8 cellular contexts compared by ENCODE assay signal in the genomic region with DNA sequence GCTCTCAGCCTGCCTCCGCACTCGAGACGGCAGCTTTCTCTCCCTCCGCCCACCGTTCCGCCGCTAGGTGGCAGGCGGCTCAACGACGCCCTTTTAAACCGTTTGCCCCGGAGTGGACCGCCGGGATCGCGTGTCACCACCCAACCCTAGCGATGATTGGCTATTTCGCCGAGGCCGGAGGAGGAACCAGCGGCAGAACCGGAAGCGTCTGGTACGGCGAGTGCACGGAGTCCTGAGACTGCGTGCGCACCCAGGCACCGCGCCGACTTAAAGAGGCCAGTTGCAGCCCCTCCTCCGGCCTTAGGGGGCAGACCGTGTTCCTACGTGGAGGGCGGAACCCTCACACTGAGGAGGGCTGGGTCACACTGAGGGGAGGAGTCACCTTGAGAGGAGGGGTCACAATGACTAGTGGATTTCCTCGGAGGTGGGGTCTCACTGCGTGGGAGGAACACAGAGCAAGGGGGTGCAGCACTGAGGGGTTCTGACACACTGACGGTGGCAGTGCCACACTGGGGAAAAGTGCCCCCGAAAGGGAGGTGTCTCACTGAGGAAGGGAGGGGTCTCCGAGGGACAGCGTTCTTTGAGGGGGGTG. TPM values are rescaled to one million over a fixed set of nuclear protein-coding genes. Genes with fewer than 3 reads are reported as not detected.
DNase-seq lines count a peak whose midpoint lies in the region; ATAC-seq and FAIRE-seq lines count a peak whose summit lies in the region.

No MANE protein-coding gene starts in this region.

- H3K9ac ChIP-seq in HUES48 (ENCODE audit: low read depth, low read length) (peak overlapping the region; percentile 39), NT2/D1 (ENCODE audit: insufficient read length, low read depth) (peak overlapping the region; percentile 75)

- peak; percentile 79 for ATAC-seq in GM21390 (IDR thresholded peaks at IDR 0.05; ENCODE audit: unreplicated experiment)

- H3K9me3 ChIP-seq in HUES48 (ENCODE audit: control insufficient read depth, insufficient read depth, low read length) (no peaks in the 10 kb centered on the region), NT2/D1 (ENCODE audit: insufficient read depth, low read length) (0 out of 2 replicates have a peak, but pooled peaks cover 3% of the 10 kb centered on the region), mesodermal cell (ENCODE audit: control insufficient read depth, low read length) (no peaks in the 10 kb centered on the region)

- H3K27me3 ChIP-seq in HUES48 (ENCODE audit: control insufficient read depth, insufficient read depth, low read length) (no peaks in the 10 kb centered on the region), NT2/D1 (ENCODE audit: insufficient read depth, insufficient read length) (no peaks in the 10 kb centered on the region)

- DNase-seq in D341Med (ENCODE audit: low spot score) (peak; percentile 97), NT2/D1 (ENCODE audit: low read depth, low spot score) (peak; percentile 99)
- DNase-seq in activated CD8-positive, alpha-beta memory T cell treated with anti-CD3 and anti-CD28 coated beads, Interleukin-2, amount 50 U/mL, for 4 hours = peak; percentile 98
- DNase-seq in stimulated activated CD8-positive, alpha-beta memory T cell treated with anti-CD3 and anti-CD28 coated beads, Interleukin-15, amount 100 ng/mL, for 4 hours (ENCODE audit: low read depth in 2 of 2) = peak; percentile 99

- 0 to 1% methylated on average over 37 to 41 of the region's 41 CpGs for WGBS in mesodermal cell (ENCODE audit: insufficient coverage in 2 of 2), 2 experiments

- H3K36me3 ChIP-seq in HUES48 (ENCODE audit: control insufficient read depth, insufficient read depth, low read length) = peaks cover 19% of the 10 kb centered on the region
- peaks cover 27% of the 10 kb centered on the region for H3K36me3 ChIP-seq in NT2/D1 (ENCODE audit: insufficient read depth, insufficient read length, low read length)
- H3K36me3 ChIP-seq in mesodermal cell (ENCODE audit: control insufficient read depth, insufficient read depth, low read length) = peaks cover 17% of the 10 kb centered on the region

- H3K27ac ChIP-seq in HUES48 (ENCODE audit: low read depth, low read length) = peak overlapping the region; percentile 76
- H3K27ac ChIP-seq in mesodermal cell (ENCODE audit: low read depth, low read length, severe bottlenecking) = peak overlapping the region; percentile 95

- peak overlapping the region; percentile 77 for H3K4me3 ChIP-seq in HUES48 (ENCODE audit: low read depth, low read length)
- H3K4me3 ChIP-seq in NT2/D1 (ENCODE audit: insufficient read length, low read depth) = peak overlapping the region; percentile 84
- H3K4me3 ChIP-seq in mesodermal cell (ENCODE audit: extremely low read depth, insufficient read depth, low read length, poor library complexity, severe bottlenecking) = peak overlapping the region; percentile 55

- peak; percentile 98 for FAIRE-seq in endometrium (lab: Jason Lieb, UNC)

- peaks cover 17% of the 10 kb centered on the region; the same call in 1 of the 2 replicates for H3K4me1 ChIP-seq in HUES48 (ENCODE audit: control insufficient read depth, insufficient read depth, low read length)
- peaks cover 12% of the 10 kb centered on the region for H3K4me1 ChIP-seq in NT2/D1 (ENCODE audit: insufficient read depth, insufficient read length)
- H3K4me1 ChIP-seq in mesodermal cell (ENCODE audit: control insufficient read depth, insufficient read depth, low read length, poor library complexity, severe bottlenecking) = no peaks in the 10 kb centered on the region

RNA-seq across cellular contexts. Expression of a gene that starts 1.0 kb away (rescaled TPM):
- 22.3 TPM for polyA plus RNA-seq in mesodermal cell (2013, experiment 1 of 2)
- 17.0 TPM for polyA plus RNA-seq in mesodermal cell (2013, experiment 2 of 2)

RNA-seq across cellular contexts. Expression of a gene that starts 14.1 kb away (rescaled TPM):
- 7.0 TPM for polyA plus RNA-seq in mesodermal cell (2013, experiment 1 of 2)
- polyA plus RNA-seq in mesodermal cell (2013, experiment 2 of 2) = 6.4 TPM

RNA-seq across cellular contexts. Expression of a gene that starts 46.6 kb away (rescaled TPM):
- polyA plus RNA-seq in mesodermal cell (2013, experiment 1 of 2) = not detected
- polyA plus RNA-seq in mesodermal cell (2013, experiment 2 of 2) = not detected

RNA-seq across cellular contexts. Expression of a gene that starts 53.7 kb away (rescaled TPM):
- 5,760 TPM for polyA plus RNA-seq in mesodermal cell (2013, experiment 1 of 2)
- polyA plus RNA-seq in mesodermal cell (2013, experiment 2 of 2) = 7,322 TPM

RNA-seq across cellular contexts. Expression of a gene that starts 54.0 kb away (rescaled TPM):
- polyA plus RNA-seq in mesodermal cell (2013, experiment 1 of 2) = 11.9 TPM
- 12.6 TPM for polyA plus RNA-seq in mesodermal cell (2013, experiment 2 of 2)

Comparison
In these comparisons a context has a peak if more than half of its experiments do, and no peak if none do; other contexts are left out.
1. Peak in every context shown above with its lines: DNase-seq, ATAC-seq, H3K4me3 ChIP-seq and H3K27ac ChIP-seq.